In the genomic region with DNA sequence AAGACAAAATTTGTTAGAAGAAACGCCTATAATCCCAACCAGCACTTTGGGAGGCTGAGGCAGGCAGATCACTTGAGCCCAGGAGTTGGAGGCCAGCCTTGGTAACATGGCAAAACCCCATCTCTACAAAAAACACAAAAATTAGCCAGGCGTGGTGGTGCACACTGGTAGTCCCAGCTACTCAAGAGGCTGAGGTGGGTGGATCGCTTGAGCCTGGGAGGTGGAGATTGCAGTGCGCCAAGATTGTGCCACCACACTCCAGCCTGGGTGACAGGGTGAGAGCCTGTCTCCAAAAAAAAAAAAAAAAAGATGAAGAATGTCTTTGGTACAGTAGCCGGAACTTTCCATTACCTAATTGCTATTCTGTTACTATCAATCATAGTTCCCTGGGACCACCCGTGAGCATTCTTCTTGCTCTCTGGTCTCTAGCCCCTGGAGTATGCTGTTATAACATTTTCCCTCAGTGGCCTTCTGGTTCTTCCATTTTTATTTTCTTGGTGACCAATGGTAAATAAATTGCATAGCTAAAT, we compare ENCODE assay signal across 17 cellular contexts. TPM values are rescaled to one million over a fixed set of nuclear protein-coding genes. Genes with fewer than 3 reads are reported as not detected.
"Had no signal": no experiment of that assay in that cellular context is flagged by ENCODE, and none has a peak within 500 bp of the region (broad histone marks: within the 10 kb centered on the region; RNA-seq: fewer than 3 reads in every experiment).

No MANE protein-coding gene starts in this region.

- ATAC-seq: activated T-helper 17 cell treated with anti-CD3 and anti-CD28 coated beads, Interleukin-2, amount 50 U/mL, for 72 hours; left cardiac atrium; naive thymus-derived CD4-positive, alpha-beta T cell; right cardiac atrium had no signal

- H3K9ac ChIP-seq: neural progenitor cell had no signal

- H2AFZ ChIP-seq: neural progenitor cell had no signal

- H3K27ac ChIP-seq: brain microvascular endothelial cell, epithelial cell of prostate, prostate gland, thoracic aorta had no signal

- H3K4me3 Mint-ChIP-seq: endodermal cell, neural progenitor cell had no signal

- H3K4me2 ChIP-seq: neural progenitor cell had no signal

- H3K27me3 Mint-ChIP-seq: activated T-helper 17 cell treated with anti-CD3 and anti-CD28 coated beads, Interleukin-2, amount 50 U/mL, for 72 hours; naive thymus-derived CD4-positive, alpha-beta T cell had no signal

- DNase-seq: activated CD4-positive, alpha-beta T cell treated with anti-CD3 and anti-CD28 coated beads for 48 hours; activated naive CD4-positive, alpha-beta T cell treated with Interleukin-2 at 50 U/mL for 16 hours; aorta; brain microvascular endothelial cell; central memory CD4-positive, alpha-beta T cell; endodermal cell; foreskin fibroblast; left cardiac atrium; mesendoderm; naive thymus-derived CD4-positive, alpha-beta T cell; right cardiac atrium; SW 1271 had no signal

- H3K27me3 ChIP-seq: brain microvascular endothelial cell, neural progenitor cell had no signal

- H3K9me3 Mint-ChIP-seq: activated T-helper 17 cell treated with anti-CD3 and anti-CD28 coated beads, Interleukin-2, amount 50 U/mL, for 72 hours; endodermal cell; naive thymus-derived CD4-positive, alpha-beta T cell; neural progenitor cell had no signal

- H3K9me3 ChIP-seq: prostate gland, thoracic aorta had no signal

- H3K4me3 ChIP-seq: neural progenitor cell, prostate gland, thoracic aorta had no signal

- H3K27ac Mint-ChIP-seq: endodermal cell, neural progenitor cell had no signal

- H3K36me3 ChIP-seq: brain microvascular endothelial cell, neural progenitor cell, prostate gland had no signal

RNA-seq across cellular contexts. Expression of a gene that starts 54.1 kb away (rescaled TPM):
- total RNA-seq: thoracic aorta had no signal
